Comparison of ENCODE assay signal across 8 cellular contexts in genomic region chr12:57522887-57523705, GRCh38. TPM values are rescaled to one million over a fixed set of nuclear protein-coding genes. Genes with fewer than 3 reads are reported as not detected.
DNase-seq lines count a peak whose midpoint lies in the region; ATAC-seq lines count a peak whose summit lies in the region.

No MANE protein-coding gene starts in this region.

- no peak for ATAC-seq in GM18868 (IDR thresholded peaks at IDR 0.05; ENCODE audit: unreplicated experiment)

- peak overlapping the region; percentile 88 for H3K27ac ChIP-seq in angular gyrus (ENCODE audit: low read depth, low read length)

- DNase-seq in activated T-cell treated with anti-CD3 and anti-CD28 coated beads for 1 hour (ENCODE audit: low read depth): peak; percentile 28
- no peak for DNase-seq in activated T-cell treated with anti-CD3 and anti-CD28 coated beads, Interleukin-2, amount 50 U/mL, for 1 hour
- DNase-seq in RPMI7951 (ENCODE audit: low read depth): peak; percentile 24
- peak; percentile 41 for DNase-seq in hepatic stellate cell (ENCODE audit: low spot score)
- peak; percentile 42 for DNase-seq in renal cortical epithelial cell (ENCODE audit: low read depth)
- no peak for DNase-seq in NCI-H1105 (lab: John Stamatoyannopoulos, UW)

RNA-seq across cellular contexts. Expression of gene MBD6, which starts 0.5 kb away (rescaled TPM):
- total RNA-seq in RPMI7951 (2014; rRNA removed; shearing (Covaris generic)): 1.7 and 2.1 TPM in 2 replicates
- 5.0 and 12.5 TPM in 2 replicates for total RNA-seq in renal cortical epithelial cell

RNA-seq across cellular contexts. Expression of gene DDIT3, which starts 2.8 kb away (rescaled TPM):
- total RNA-seq in RPMI7951 (2014; rRNA removed; shearing (Covaris generic)): 19.1 and 24.8 TPM in 2 replicates
- 6.1 and 17.5 TPM in 2 replicates for total RNA-seq in renal cortical epithelial cell

RNA-seq across cellular contexts. Expression of gene DCTN2, which starts 23.9 kb away (rescaled TPM):
- 123 and 155 TPM in 2 replicates for total RNA-seq in RPMI7951 (2014; rRNA removed; shearing (Covaris generic))
- 123 and 212 TPM in 2 replicates for total RNA-seq in renal cortical epithelial cell

RNA-seq across cellular contexts. Expression of gene KIF5A, which starts 26.7 kb away (rescaled TPM):
- 0.60 and 1.9 TPM in 2 replicates for total RNA-seq in RPMI7951 (2014; rRNA removed; shearing (Covaris generic))
- 0.35 and 2.5 TPM in 2 replicates for total RNA-seq in renal cortical epithelial cell

RNA-seq across cellular contexts. Expression of gene MARS1, which starts 35.2 kb away (rescaled TPM):
- total RNA-seq in RPMI7951 (2014; rRNA removed; shearing (Covaris generic)): 79.7 and 94.8 TPM in 2 replicates
- 131 and 134 TPM in 2 replicates for total RNA-seq in renal cortical epithelial cell

Comparison
In these comparisons a context has a peak if more than half of its experiments do, and no peak if none do; other contexts are left out.
1. DNase-seq: peak in activated T-cell treated with anti-CD3 and anti-CD28 coated beads for 1 hour (single experiment), RPMI7951 (single experiment), hepatic stellate cell (single experiment) and renal cortical epithelial cell (single experiment); none in activated T-cell treated with anti-CD3 and anti-CD28 coated beads, Interleukin-2, amount 50 U/mL, for 1 hour (single experiment) and NCI-H1105 (single experiment).